9 cellular contexts compared by ENCODE assay signal in the genomic region with DNA sequence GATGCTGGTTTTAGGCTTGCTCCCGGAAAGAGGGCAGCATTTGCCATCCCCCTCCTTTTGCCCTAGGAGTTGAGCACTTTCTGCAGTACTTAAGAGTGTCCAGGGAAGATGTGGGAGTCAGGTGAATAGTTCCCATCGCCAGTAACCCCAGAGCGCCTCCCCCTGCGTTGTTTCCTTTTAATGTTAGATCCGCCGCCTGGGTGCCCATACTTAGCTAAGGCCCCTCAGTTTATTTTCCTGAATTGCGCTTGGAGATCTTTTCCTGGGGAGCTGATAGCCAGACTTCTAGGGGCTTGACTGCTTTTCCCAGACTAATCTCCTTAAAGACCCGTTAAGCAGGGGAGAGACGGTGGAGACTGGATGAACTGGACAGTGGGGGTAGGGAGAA. TPM values are rescaled to one million over a fixed set of nuclear protein-coding genes. Genes with fewer than 3 reads are reported as not detected.
DNase-seq lines count a peak whose midpoint lies in the region; ATAC-seq, FAIRE-seq and TF ChIP-seq lines count a peak whose summit lies in the region.
"Had no signal": no experiment of that assay in that cellular context is flagged by ENCODE, and none has a peak within 500 bp of the region (broad histone marks: within the 10 kb centered on the region; RNA-seq: fewer than 3 reads in every experiment).

No MANE protein-coding gene starts in this region.

- no peaks in the 10 kb centered on the region for H3K4me1 Mint-ChIP-seq in natural killer cell
- H3K4me1 Mint-ChIP-seq: activated B cell treated with CpG ODN at 0.5 μM for 24 hours had no signal

- peaks cover 43% of the 10 kb centered on the region for H3K4me1 ChIP-seq in cardiac muscle cell (ENCODE audit: low read depth)
- H3K4me1 ChIP-seq in duodenal mucosa (ENCODE audit: control insufficient read depth in 1 of 2, insufficient read depth in 2 of 2, low read length in 2 of 2), result no peaks in the 10 kb centered on the region
- peaks cover 3% of the 10 kb centered on the region for H3K4me1 ChIP-seq in mucosa of stomach (ENCODE audit: control insufficient read depth, insufficient read depth, low read length)

- peak overlapping the region; percentile 61 for H3K4me3 ChIP-seq in cardiac muscle cell
- H3K4me3 ChIP-seq in duodenal mucosa (ENCODE audit: low read depth in 1 of 2, low read length in 2 of 2), result peak overlapping the region; percentile 49 to 50
- no peak overlapping the region for H3K4me3 ChIP-seq in mucosa of stomach (ENCODE audit: low read length)

- H3K36me3 ChIP-seq in cardiac muscle cell (no peaks in the 10 kb centered on the region), duodenal mucosa (ENCODE audit: control insufficient read depth in 1 of 2, insufficient read depth in 2 of 2, low read length in 2 of 2) (no peaks in the 10 kb centered on the region), mucosa of stomach (ENCODE audit: control insufficient read depth, insufficient read depth, low read length) (no peaks in the 10 kb centered on the region)

- intact Hi-C loops in left ventricle myocardium superior (cut with micrococcal nuclease), result no loop called here
- intact Hi-C loops in natural killer cell (cut with micrococcal nuclease), result no loop called here

- TF ChIP-seq CTCF in cardiac muscle cell (IDR thresholded peaks at IDR 0.05; ENCODE audit: low read depth, low read length) (no peak), natural killer cell (IDR thresholded peaks at IDR 0.05) (no peak)

- H3K9me3 ChIP-seq in cardiac muscle cell (ENCODE audit: low read depth) (no peaks in the 10 kb centered on the region), duodenal mucosa (ENCODE audit: control insufficient read depth in 1 of 2, low read length in 2 of 2) (peaks cover 0 to 4% of the 10 kb centered on the region in 2 donors), mucosa of stomach (ENCODE audit: control insufficient read depth, low read length) (no peaks in the 10 kb centered on the region)

- no peak overlapping the region for H3K9ac ChIP-seq in duodenal mucosa (ENCODE audit: low read depth in 1 of 2, low read length in 2 of 2)
- peak overlapping the region; percentile 34 for H3K9ac ChIP-seq in mucosa of stomach (ENCODE audit: low read length)

- peaks cover 12 to 21% of the 10 kb centered on the region in 2 donors for H3K27me3 Mint-ChIP-seq in natural killer cell (ENCODE audit: low read depth in 2 of 2)

- peak in 1 of 2 donors; percentile 1 for DNase-seq in cardiac muscle cell (ENCODE audit: low read depth in 1 of 2, low spot score in 1 of 2)
- no peak for DNase-seq in left ventricle myocardium superior
- peak; percentile 16 for DNase-seq in urothelium cell line (ENCODE audit: low spot score)
- DNase-seq in NCI-H1436 treated with DMSO at 0.1 percent for 48 hours (lab: John Stamatoyannopoulos, UW), result no peak
- DNase-seq in natural killer cell, result no peak
- DNase-seq: activated B cell treated with CpG ODN at 0.5 μM for 24 hours had no signal

- peaks cover 19% of the 10 kb centered on the region for H3K27me3 ChIP-seq in cardiac muscle cell
- no peaks in the 10 kb centered on the region for H3K27me3 ChIP-seq in duodenal mucosa (ENCODE audit: control insufficient read depth in 1 of 2, insufficient read depth in 2 of 2, low read length in 2 of 2)
- H3K27me3 ChIP-seq in mucosa of stomach (ENCODE audit: control insufficient read depth, insufficient read depth, low read length), result peaks cover 30% of the 10 kb centered on the region

- peaks cover 0 to 4% of the 10 kb centered on the region in 2 donors for H3K9me3 Mint-ChIP-seq in natural killer cell
- H3K9me3 Mint-ChIP-seq: activated B cell treated with CpG ODN at 0.5 μM for 24 hours had no signal

- H3K36me3 Mint-ChIP-seq in natural killer cell, result no peaks in the 10 kb centered on the region

- no peak overlapping the region for H3K27ac Mint-ChIP-seq in natural killer cell
- H3K27ac Mint-ChIP-seq: activated B cell treated with CpG ODN at 0.5 μM for 24 hours had no signal

- no peak for FAIRE-seq in urothelium cell line (lab: Jason Lieb, UNC)

- H3K4me3 Mint-ChIP-seq in natural killer cell, result no peak overlapping the region
- H3K4me3 Mint-ChIP-seq: activated B cell treated with CpG ODN at 0.5 μM for 24 hours had no signal

- H3K27ac ChIP-seq in cardiac muscle cell (no peak overlapping the region), duodenal mucosa (ENCODE audit: low read depth, low read length) (no peak overlapping the region)

- ATAC-seq in left ventricle myocardium superior (no peak), HG03139 (IDR thresholded peaks at IDR 0.05; ENCODE audit: unreplicated experiment) (no peak), natural killer cell (no peak)

RNA-seq across cellular contexts. Expression of gene PCDHAC2, which starts 0.4 kb away (rescaled TPM):
- total RNA-seq in cardiac muscle cell (42.2 and 47.8 TPM in 2 replicates), left ventricle myocardium superior (0.10 TPM), natural killer cell (not detected)
- 18.5 and 18.9 TPM in 2 replicates for polyA plus RNA-seq in cardiac muscle cell
- total RNA-seq: activated B cell treated with CpG ODN at 0.5 μM for 24 hours had no signal

RNA-seq across cellular contexts. Expression of gene PCDHAC1, which starts 39.8 kb away (rescaled TPM):
- total RNA-seq in cardiac muscle cell (16.7 and 20.8 TPM in 2 replicates), left ventricle myocardium superior (0.10 TPM), natural killer cell (not detected)
- 3.4 and 5.1 TPM in 2 replicates for polyA plus RNA-seq in cardiac muscle cell
- total RNA-seq: activated B cell treated with CpG ODN at 0.5 μM for 24 hours had no signal

Comparison
In these comparisons a context has a peak if more than half of its experiments do, and no peak if none do; other contexts are left out.
1. RNA of gene PCDHAC2, which starts 0.4 kb away (total RNA-seq): 42.2 to 47.8 TPM in cardiac muscle cell; 0.10 TPM in left ventricle myocardium superior (single experiment) and not detected in natural killer cell; every median in the first group is over 10 times any median in the second.
2. RNA of gene PCDHAC1, which starts 39.8 kb away (total RNA-seq): 16.7 to 20.8 TPM in cardiac muscle cell; 0.10 TPM in left ventricle myocardium superior (single experiment) and not detected in natural killer cell; every median in the first group is over 10 times any median in the second.